9 cellular contexts compared by ENCODE assay signal in genomic region chr1:111656093-111657017, GRCh38. TPM values are rescaled to one million over a fixed set of nuclear protein-coding genes. Genes with fewer than 3 reads are reported as not detected.
DNase-seq lines count a peak whose midpoint lies in the region; ATAC-seq and TF ChIP-seq lines count a peak whose summit lies in the region.
"Had no signal": no experiment of that assay in that cellular context is flagged by ENCODE, and none has a peak within 500 bp of the region (broad histone marks: within the 10 kb centered on the region; RNA-seq: fewer than 3 reads in every experiment).

No MANE protein-coding gene starts in this region.

- H3K36me3 ChIP-seq in kidney epithelial cell (ENCODE audit: control insufficient read depth, insufficient read depth, low read length) (no peaks in the 10 kb centered on the region), testis (ENCODE audit: low read depth, missing control alignments) (no peaks in the 10 kb centered on the region)

- H3K27me3 ChIP-seq in kidney epithelial cell (ENCODE audit: control insufficient read depth, insufficient read depth, low read length) (no peaks in the 10 kb centered on the region), testis (no peaks in the 10 kb centered on the region)

- no peak for ATAC-seq in GM18520 (IDR thresholded peaks at IDR 0.05; ENCODE audit: unreplicated experiment)
- ATAC-seq in GM21723 (IDR thresholded peaks at IDR 0.05; ENCODE audit: unreplicated experiment): no peak

- in situ Hi-C loops in T47D (cut with HindIII; ENCODE audit: low pct_unique_long_range_greater_than_20kb, low sequenced_read_pairs): no loop called here

- intact Hi-C loops in testis (cut with DNase I; ENCODE audit: low total_unique reads): no loop called here

- 51 to 55% methylated on average over 5 of the region's 5 CpGs for WGBS in testis, 2 donors

- H3K4me1 ChIP-seq in testis: peaks cover 27% of the 10 kb centered on the region

- H3K4me3 ChIP-seq in kidney epithelial cell (ENCODE audit: low read depth, low read length) (no peak overlapping the region), testis (no peak overlapping the region)
- H3K4me3 ChIP-seq: skin epidermis had no signal

- DNase-seq in AG20443 (ENCODE audit: low spot score): peak; percentile 68
- no peak for DNase-seq in GM10266 (ENCODE audit: extremely low spot score)
- DNase-seq in NCI-H69 (lab: John Stamatoyannopoulos, UW): peak; percentile 33
- DNase-seq in T47D (ENCODE audit: low read depth in 1 of 2, low spot score in 1 of 2): peak; percentile 7 to 61
- peak; percentile 5 for DNase-seq in kidney epithelial cell (ENCODE audit: low read depth)
- peak; percentile 53 for DNase-seq in testis

- peak; percentile 50 for TF ChIP-seq CTCF in GM10266 (IDR thresholded peaks at IDR 0.05; ENCODE audit: control insufficient read depth, insufficient read depth, low read depth, missing control alignments)
- TF ChIP-seq CTCF in kidney epithelial cell (IDR thresholded peaks at IDR 0.05; ENCODE audit: insufficient read depth, low read length, poor library complexity, severe bottlenecking): peak; percentile 32
- peak; percentile 39 to 56 (median 49) for TF ChIP-seq CTCF in testis (IDR thresholded peaks at IDR 0.05)

- H3K9me3 ChIP-seq in testis: no peaks in the 10 kb centered on the region

- no peak for TF ChIP-seq POLR2A in testis (IDR thresholded peaks at IDR 0.05)

- H3K27ac ChIP-seq in testis: peak overlapping the region in 1 of 2 donors; percentile 4

RNA-seq across cellular contexts. Expression of gene RAP1A, which starts 36.8 kb away (rescaled TPM):
- total RNA-seq in kidney epithelial cell (39.2 and 42.8 TPM in 2 replicates), testis (10 to 100 TPM; 20.8 to 27.6 TPM)
- polyA plus RNA-seq in testis (ENCODE audit: insufficient read depth, low read depth, low replicate concordance): 42.8 TPM
